11 cellular contexts compared by ENCODE assay signal in the genomic region with DNA sequence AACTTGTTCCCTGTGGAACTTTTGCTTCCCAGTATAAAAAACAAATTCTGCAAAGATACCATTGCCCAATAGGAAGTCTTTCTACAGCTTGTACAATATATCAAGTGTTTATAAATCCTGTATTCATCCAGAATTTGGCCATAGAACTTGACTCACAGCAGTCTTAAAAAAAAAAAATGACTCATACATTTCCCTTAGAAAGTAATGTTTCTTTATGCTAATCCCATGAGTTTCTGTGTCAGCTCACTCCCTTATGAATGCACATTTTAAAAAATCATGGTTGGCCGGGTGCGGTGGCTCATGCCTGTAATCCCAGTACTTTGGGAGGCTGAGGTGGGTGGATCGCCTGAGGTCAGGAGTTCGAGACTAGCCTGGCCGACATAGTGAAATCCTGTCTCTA.
A peak's percentile ranks its signal among the peaks of the same experiment; 100 is the strongest.
DNase-seq lines count a peak whose midpoint lies in the region; FAIRE-seq and TF ChIP-seq lines count a peak whose summit lies in the region.
"Had no signal": no experiment of that assay in that cellular context is flagged by ENCODE, and none has a peak within 500 bp of the region (broad histone marks: within the 10 kb centered on the region; RNA-seq: fewer than 3 reads in every experiment).

No MANE protein-coding gene starts in this region.

- no peak for FAIRE-seq in HTR-8/SVneo (lab: Jason Lieb, UNC)

- peak; percentile 58 for DNase-seq in A673 (ENCODE audit: low spot score)
- peak; percentile 9 for DNase-seq in HTR-8/SVneo (ENCODE audit: insufficient read length, low spot score)
- peak; percentile 89 for DNase-seq in MCF 10A (ENCODE audit: unreplicated experiment)
- peak; percentile 95 for DNase-seq in mesenchymal stem cell
- no peak for DNase-seq in activated CD4-positive, alpha-beta T cell treated with anti-CD3 and anti-CD28 coated beads, Interleukin-2, amount 50 U/mL, for 1 hour
- DNase-seq in central memory CD4-positive, alpha-beta T cell, result no peak
- DNase-seq in iPS-NIHi7 (ENCODE audit: extremely low spot score), result no peak
- no peak for DNase-seq in KBM-7
- DNase-seq: NCI-H1105 treated with DMSO at 0.1 percent for 48 hours had no signal

- no peak overlapping the region for H4K91ac ChIP-seq in mesenchymal stem cell (ENCODE audit: low read length)

- H3K27me3 ChIP-seq in A673 (replicated peaks; ENCODE audit: insufficient read depth, low read depth, low read length, poor library complexity) (no peaks in the 10 kb centered on the region), mesenchymal stem cell (ENCODE audit: control insufficient read depth in 1 of 2, insufficient read depth in 1 of 2, low read length in 2 of 2) (no peaks in the 10 kb centered on the region)

- intact Hi-C loops in A673 (cut with micrococcal nuclease; ENCODE audit: unreplicated experiment) (no loop called here), MCF 10A (cut with micrococcal nuclease) (loop anchor here (5.0 kb wide), 1 partner anchor 65 kb away; no protein-coding TSS in a partner anchor)

- H3K4me3 Mint-ChIP-seq in MCF 10A (ENCODE audit: unreplicated experiment), result no peak overlapping the region

- H3K4ac ChIP-seq in mesenchymal stem cell (ENCODE audit: low read depth in 1 of 2, low read length in 2 of 2), result no peak overlapping the region

- peaks cover 29% of the 10 kb centered on the region for H3K36me3 Mint-ChIP-seq in MCF 10A (ENCODE audit: insufficient read depth, unreplicated experiment)
- H3K36me3 Mint-ChIP-seq: activated naive CD4-positive, alpha-beta T cell treated with anti-CD3 and anti-CD28 coated beads, Interleukin-2, amount 50 U/mL, for 72 hours had no signal

- no peak for TF ChIP-seq CTCF in A673 (conservative IDR thresholded peaks at IDR 0.05; ENCODE audit: low read depth, low read length)
- no peak for TF ChIP-seq CTCF in MCF 10A (IDR thresholded peaks at IDR 0.05; ENCODE audit: unreplicated experiment)

- WGBS in mesenchymal stem cell, result 65% methylated on average over 4 of the region's 5 CpGs

- no peak overlapping the region for H2BK15ac ChIP-seq in mesenchymal stem cell (ENCODE audit: low read depth, poor library complexity, severe bottlenecking)

- no peak overlapping the region for H2BK120ac ChIP-seq in mesenchymal stem cell (ENCODE audit: low read depth, low read length)

- POLR2A ChIA-PET in A673 (lab: Charles Lee; ENCODE audit: low non-redundant PET) (no interaction called here), MCF 10A (lab: Yijun Ruan, JAX) (interaction anchor here (0.6 to 5.8 kb wide), 16 partner anchors 9 to 1899 kb away, joined by 3 to 45 read pairs (median 4); no protein-coding TSS in a partner anchor)

- no peaks in the 10 kb centered on the region for H3K4me1 ChIP-seq in A673 (ENCODE audit: insufficient read depth, low read length, poor library complexity, severe bottlenecking)
- H3K4me1 ChIP-seq in mesenchymal stem cell (ENCODE audit: control insufficient read depth, insufficient read depth, low read depth, low read length), result peaks cover 23% of the 10 kb centered on the region

- H3K9me3 ChIP-seq in A673 (ENCODE audit: low read depth, low read length, poor library complexity, severe bottlenecking), result no peaks in the 10 kb centered on the region
- no peaks in the 10 kb centered on the region for H3K9me3 ChIP-seq in mesenchymal stem cell (ENCODE audit: control insufficient read depth, low read length)
- H3K9me3 ChIP-seq: Caco-2 had no signal

- no peaks in the 10 kb centered on the region for H3K79me1 ChIP-seq in mesenchymal stem cell (replicated peaks; ENCODE audit: low read length, poor library complexity, severe bottlenecking)

- no peak overlapping the region for H3K4me2 ChIP-seq in mesenchymal stem cell (ENCODE audit: low read length, poor library complexity, severe bottlenecking)

- H2AFZ ChIP-seq in mesenchymal stem cell (ENCODE audit: low read depth, low read length), result no peak overlapping the region

- no peak overlapping the region for H3K23ac ChIP-seq in mesenchymal stem cell (ENCODE audit: low read length in 2 of 2)

- H3K9me3 Mint-ChIP-seq in MCF 10A (ENCODE audit: unreplicated experiment), result no peaks in the 10 kb centered on the region
- H3K9me3 Mint-ChIP-seq: activated naive CD4-positive, alpha-beta T cell treated with anti-CD3 and anti-CD28 coated beads, Interleukin-2, amount 50 U/mL, for 72 hours had no signal

- H2BK12ac ChIP-seq in mesenchymal stem cell (ENCODE audit: low read length in 2 of 2), result no peak overlapping the region

- H3K4me1 Mint-ChIP-seq in MCF 10A (ENCODE audit: insufficient read depth, unreplicated experiment), result peaks cover 15% of the 10 kb centered on the region

- H3K36me3 ChIP-seq in A673 (ENCODE audit: insufficient read depth, low read length, poor library complexity, severe bottlenecking), result no peaks in the 10 kb centered on the region
- H3K36me3 ChIP-seq in mesenchymal stem cell (ENCODE audit: control insufficient read depth in 1 of 2, insufficient read depth in 2 of 2, low read depth in 1 of 2, low read length in 2 of 2), result peaks cover 0 to 14% of the 10 kb centered on the region in 2 experiments

- H3K27ac Mint-ChIP-seq in MCF 10A (ENCODE audit: low read depth, unreplicated experiment), result peak overlapping the region; percentile 78
- H3K27ac Mint-ChIP-seq: activated naive CD4-positive, alpha-beta T cell treated with anti-CD3 and anti-CD28 coated beads, Interleukin-2, amount 50 U/mL, for 72 hours had no signal

- H2AK5ac ChIP-seq in mesenchymal stem cell (ENCODE audit: low read length, severe bottlenecking), result no peak overlapping the region

- H3K27ac ChIP-seq in A673 (ENCODE audit: low read depth, low read length, poor library complexity, severe bottlenecking) (no peak overlapping the region), mesenchymal stem cell (ENCODE audit: low read length, poor library complexity, severe bottlenecking) (peak overlapping the region; percentile 90)

- H3K18ac ChIP-seq in mesenchymal stem cell (ENCODE audit: low read depth in 1 of 2, low read length in 2 of 2), result no peak overlapping the region

- H4K8ac ChIP-seq in mesenchymal stem cell (ENCODE audit: low read length), result no peak overlapping the region

- CTCF ChIA-PET in A673 (lab: Charles Lee) (no interaction called here), MCF 10A (lab: Yijun Ruan, JAX) (interaction anchor here (0.7 to 1.0 kb wide), 5 partner anchors 8 to 368 kb away, joined by 3 to 6 read pairs (median 4); no protein-coding TSS in a partner anchor)

- H3K4me3 ChIP-seq in A673 (ENCODE audit: low read depth, low read length, poor library complexity, severe bottlenecking) (no peak overlapping the region), mesenchymal stem cell (ENCODE audit: insufficient read depth in 1 of 2, low read depth in 1 of 2, low read length in 2 of 2) (no peak overlapping the region)

- in situ Hi-C loops in KBM-7 (cut with MboI; ENCODE audit: low pct_unique_long_range_greater_than_20kb, low sequenced_read_pairs), result no loop called here

- H3K27me3 Mint-ChIP-seq in MCF 10A (ENCODE audit: insufficient read depth, unreplicated experiment), result no peaks in the 10 kb centered on the region

- BruUV-seq in A673 (replicated peaks; lab: Mats Ljungman, UMichigan), result no TSS peak
- BruUV-seq in MCF 10A (replicated peaks; lab: Mats Ljungman, UMichigan), result no TSS peak

- H3K14ac ChIP-seq in mesenchymal stem cell (ENCODE audit: low read length in 2 of 2), result no peak overlapping the region

- peak overlapping the region; percentile 69 for H3K9ac ChIP-seq in mesenchymal stem cell (ENCODE audit: low read length)

- no peak overlapping the region for H2BK5ac ChIP-seq in mesenchymal stem cell (ENCODE audit: low read depth, low read length, poor library complexity, severe bottlenecking)

Comparison
In these comparisons a context has a peak if more than half of its experiments do, and no peak if none do; other contexts are left out.
1. DNase-seq: peak in A673 (single experiment), HTR-8/SVneo (single experiment), MCF 10A (single experiment) and mesenchymal stem cell (single experiment); none in activated CD4-positive, alpha-beta T cell treated with anti-CD3 and anti-CD28 coated beads, Interleukin-2, amount 50 U/mL, for 1 hour (single experiment), central memory CD4-positive, alpha-beta T cell (single experiment), iPS-NIHi7 (single experiment) and KBM-7 (single experiment).